Comparison of ENCODE assay signal across 16 cellular contexts in genomic region chr15:81289910-81290309, GRCh38. TPM values are rescaled to one million over a fixed set of nuclear protein-coding genes. Genes with fewer than 3 reads are reported as not detected.
DNase-seq lines count a peak whose midpoint lies in the region; ATAC-seq and TF ChIP-seq lines count a peak whose summit lies in the region.
"Had no signal": no experiment of that assay in that cellular context is flagged by ENCODE, and none has a peak within 500 bp of the region (broad histone marks: within the 10 kb centered on the region; RNA-seq: fewer than 3 reads in every experiment).

No MANE protein-coding gene starts in this region.

- H3K27ac ChIP-seq in OCI-LY1 (ENCODE audit: low read depth, low read length, poor library complexity, severe bottlenecking), result peak overlapping the region; percentile 11
- H3K27ac ChIP-seq: A549, KMS-11, PC-9 had no signal

- peaks cover 13% of the 10 kb centered on the region for H3K9me3 Mint-ChIP-seq in activated naive CD4-positive, alpha-beta T cell treated with anti-CD3 and anti-CD28 coated beads, Interleukin-2, amount 50 U/mL, for 24 hours
- H3K9me3 Mint-ChIP-seq in central memory CD8-positive, alpha-beta T cell, result peaks cover 6% of the 10 kb centered on the region
- H3K9me3 Mint-ChIP-seq in CD14-positive monocyte, result peaks cover 0 to 3% (median 0%) of the 10 kb centered on the region in 7 donors
- H3K9me3 Mint-ChIP-seq: HFFc6 had no signal

- H3F3A ChIP-seq in OCI-LY1 (ENCODE audit: insufficient read depth, low read length), result no peaks in the 10 kb centered on the region

- H3K9me2 ChIP-seq in OCI-LY1 (ENCODE audit: low read depth, low read length), result no peaks in the 10 kb centered on the region

- no peak overlapping the region for H2AFZ ChIP-seq in OCI-LY1 (ENCODE audit: low read length)
- H2AFZ ChIP-seq: PC-9 had no signal

- peaks cover 17% of the 10 kb centered on the region for H3K36me3 Mint-ChIP-seq in activated naive CD4-positive, alpha-beta T cell treated with anti-CD3 and anti-CD28 coated beads, Interleukin-2, amount 50 U/mL, for 24 hours
- H3K36me3 Mint-ChIP-seq in central memory CD8-positive, alpha-beta T cell (ENCODE audit: insufficient read depth), result peaks cover 16% of the 10 kb centered on the region
- H3K36me3 Mint-ChIP-seq in CD14-positive monocyte, result peaks cover 2 to 3% of the 10 kb centered on the region in 2 donors

- no peak overlapping the region for H3K4me3 ChIP-seq in OCI-LY1 (ENCODE audit: low read depth, low read length, poor library complexity, severe bottlenecking)
- H3K4me3 ChIP-seq: A549, MG63, PC-9 had no signal

- H3K79me2 ChIP-seq in OCI-LY1 (ENCODE audit: insufficient read depth, low read length), result no peaks in the 10 kb centered on the region

- H3K4me1 ChIP-seq in OCI-LY1 (ENCODE audit: insufficient read depth, low read length, severe bottlenecking), result peaks cover 60% of the 10 kb centered on the region
- H3K4me1 ChIP-seq: A549 had no signal

- no peaks in the 10 kb centered on the region for H3K27me3 ChIP-seq in OCI-LY1 (ENCODE audit: insufficient read depth, low read length)
- H3K27me3 ChIP-seq: MG63 had no signal

- no peaks in the 10 kb centered on the region for H4K20me1 ChIP-seq in OCI-LY1 (ENCODE audit: insufficient read depth, low read length)

- no peaks in the 10 kb centered on the region for H3K9me3 ChIP-seq in OCI-LY1 (ENCODE audit: low read length)
- H3K9me3 ChIP-seq: A549 had no signal

- no peaks in the 10 kb centered on the region for H3K27me3 Mint-ChIP-seq in activated naive CD4-positive, alpha-beta T cell treated with anti-CD3 and anti-CD28 coated beads, Interleukin-2, amount 50 U/mL, for 24 hours
- no peaks in the 10 kb centered on the region for H3K27me3 Mint-ChIP-seq in central memory CD8-positive, alpha-beta T cell
- H3K27me3 Mint-ChIP-seq in CD14-positive monocyte (ENCODE audit: low read depth in 3 of 3), result peaks cover 0 to 13% (median 0%) of the 10 kb centered on the region in 3 donors

- no peaks in the 10 kb centered on the region for H3K36me3 ChIP-seq in OCI-LY1 (ENCODE audit: insufficient read depth, low read length)
- H3K36me3 ChIP-seq: MG63 had no signal

- H3K9ac ChIP-seq in OCI-LY1 (ENCODE audit: low read length), result no peak overlapping the region
- H3K9ac ChIP-seq: KMS-11 had no signal

- no peak for DNase-seq in activated naive CD4-positive, alpha-beta T cell (lab: John Stamatoyannopoulos, UW)
- DNase-seq in central memory CD8-positive, alpha-beta T cell (ENCODE audit: low spot score in 2 of 2), result no peak
- DNase-seq in AG20443 (ENCODE audit: low spot score) (no peak), CD14-positive monocyte (ENCODE audit: low spot score) (no peak), HuH-7 (ENCODE audit: low spot score) (no peak)
- DNase-seq: HFFc6, MG63, NCI-H1092 treated with DMSO at 0.1 percent for 48 hours, NCI-H187, NCI-H446 treated with DMSO at 0.1 percent for 48 hours, NCI-H748 treated with DMSO at 0.1 percent for 48 hours, PC-9 had no signal

- peak overlapping the region; percentile 89 for H3K27ac Mint-ChIP-seq in activated naive CD4-positive, alpha-beta T cell treated with anti-CD3 and anti-CD28 coated beads, Interleukin-2, amount 50 U/mL, for 24 hours
- H3K27ac Mint-ChIP-seq in central memory CD8-positive, alpha-beta T cell (ENCODE audit: low read depth), result peak overlapping the region; percentile 33
- H3K27ac Mint-ChIP-seq in CD14-positive monocyte, result no peak overlapping the region
- H3K27ac Mint-ChIP-seq: HFFc6 had no signal

- H3K4me2 ChIP-seq in OCI-LY1 (ENCODE audit: low read length), result no peak overlapping the region
- H3K4me2 ChIP-seq: A549, KMS-11, PC-9 had no signal

- intact Hi-C loops in CD14-positive monocyte (cut with micrococcal nuclease), result loop anchor here in 1 of 2 donors (10.0 kb wide), 1 partner anchor 285 kb away; the partner anchor contains the start of gene TLNRD1

- peak overlapping the region; percentile 2 for H3K4me3 Mint-ChIP-seq in activated naive CD4-positive, alpha-beta T cell treated with anti-CD3 and anti-CD28 coated beads, Interleukin-2, amount 50 U/mL, for 24 hours
- H3K4me3 Mint-ChIP-seq in central memory CD8-positive, alpha-beta T cell, result no peak overlapping the region
- H3K4me3 Mint-ChIP-seq in CD14-positive monocyte, result no peak overlapping the region
- H3K4me3 Mint-ChIP-seq: HFFc6 had no signal

- ATAC-seq in central memory CD8-positive, alpha-beta T cell (replicated peaks; ENCODE audit: extremely low read depth, poor library complexity, severe bottlenecking), result no peak
- ATAC-seq: A549 had no signal

- peaks cover 96% of the 10 kb centered on the region for H3K4me1 Mint-ChIP-seq in activated naive CD4-positive, alpha-beta T cell treated with anti-CD3 and anti-CD28 coated beads, Interleukin-2, amount 50 U/mL, for 24 hours
- peaks cover 93% of the 10 kb centered on the region for H3K4me1 Mint-ChIP-seq in central memory CD8-positive, alpha-beta T cell
- H3K4me1 Mint-ChIP-seq in CD14-positive monocyte, result peaks cover 65% of the 10 kb centered on the region

- TF ChIP-seq CTCF in OCI-LY1 (IDR thresholded peaks at IDR 0.05; ENCODE audit: low read length) (no peak), CD14-positive monocyte (IDR thresholded peaks at IDR 0.05) (no peak)

RNA-seq across cellular contexts. Expression of gene STARD5, which starts 34.0 kb away (rescaled TPM):
- polyA plus RNA-seq in CD14-positive monocyte, result 1 to 10 TPM; 1.5 to 2.5 TPM

Comparison
In these comparisons a context has a peak if more than half of its experiments do, and no peak if none do; other contexts are left out.
1. H3K27ac Mint-ChIP-seq: peak in activated naive CD4-positive, alpha-beta T cell treated with anti-CD3 and anti-CD28 coated beads, Interleukin-2, amount 50 U/mL, for 24 hours (single experiment) and central memory CD8-positive, alpha-beta T cell (single experiment); none in CD14-positive monocyte (0 of 7).